Comparison of ENCODE assay signal across 1 cellular context in the genomic region with DNA sequence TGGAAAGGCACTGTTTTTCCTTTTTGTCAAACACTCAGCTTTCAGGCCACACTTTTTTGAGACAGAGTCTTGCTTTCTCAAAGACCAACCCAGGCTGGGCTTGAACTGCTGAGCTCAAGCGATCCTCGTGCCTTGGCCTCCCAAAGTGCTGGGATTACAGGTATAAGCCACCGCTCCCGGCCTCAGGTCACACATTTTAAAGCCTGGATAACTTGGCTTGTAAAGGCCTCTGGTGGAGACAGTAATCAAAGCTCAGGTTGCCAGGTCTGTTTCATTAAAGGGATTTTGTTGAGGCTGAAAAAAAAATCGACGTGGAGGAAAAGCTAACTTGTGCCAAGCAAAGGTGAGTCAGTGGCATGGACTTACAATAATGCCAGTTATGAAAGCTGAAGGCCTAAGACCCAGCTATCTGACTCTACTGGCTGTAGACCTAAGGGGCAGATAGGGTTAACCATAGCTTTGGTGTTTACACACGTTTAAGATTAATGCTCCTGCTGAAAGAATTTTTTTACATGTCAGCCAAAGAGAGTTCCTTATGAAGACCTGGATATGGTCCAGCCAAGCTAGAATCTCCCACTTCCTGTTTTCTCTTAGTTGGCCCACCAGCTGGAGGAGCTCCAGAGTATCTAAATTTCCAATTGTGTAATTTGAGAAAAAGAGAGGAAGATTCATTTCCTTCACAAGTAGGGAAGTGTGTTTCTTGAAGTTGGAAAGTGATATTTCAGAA.
TF ChIP-seq lines count a peak whose summit lies in the region.

No MANE protein-coding gene starts in this region.

TF ChIP-seq in HepG2, 621 proteins besides CTCF, POLR2A, EP300 and RAD21 (continued from another document and continues in another):
- TF ChIP-seq, protein P1, sequence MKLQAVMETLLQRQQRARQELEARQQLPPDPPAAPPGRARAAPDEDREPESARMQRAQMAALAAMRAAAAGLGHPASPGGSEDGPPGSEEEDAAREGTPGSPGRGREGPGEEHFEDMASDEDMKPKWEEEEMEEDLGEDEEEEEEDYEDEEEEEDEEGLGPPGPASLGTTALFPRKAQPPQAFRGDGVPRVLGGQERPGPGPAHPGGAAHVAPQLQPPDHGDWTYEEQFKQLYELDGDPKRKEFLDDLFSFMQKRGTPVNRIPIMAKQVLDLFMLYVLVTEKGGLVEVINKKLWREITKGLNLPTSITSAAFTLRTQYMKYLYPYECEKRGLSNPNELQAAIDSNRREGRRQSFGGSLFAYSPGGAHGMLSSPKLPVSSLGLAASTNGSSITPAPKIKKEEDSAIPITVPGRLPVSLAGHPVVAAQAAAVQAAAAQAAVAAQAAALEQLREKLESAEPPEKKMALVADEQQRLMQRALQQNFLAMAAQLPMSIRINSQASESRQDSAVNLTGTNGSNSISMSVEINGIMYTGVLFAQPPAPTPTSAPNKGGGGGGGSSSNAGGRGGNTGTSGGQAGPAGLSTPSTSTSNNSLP (IDR thresholded peaks at IDR 0.05; ENCODE audit: low read depth, low read length): no peak
- TF ChIP-seq ZNF556 (CRISPR knock-in tag; IDR thresholded peaks at IDR 0.05; ENCODE audit: borderline replicate concordance): no peak
- TF ChIP-seq, protein P2, sequence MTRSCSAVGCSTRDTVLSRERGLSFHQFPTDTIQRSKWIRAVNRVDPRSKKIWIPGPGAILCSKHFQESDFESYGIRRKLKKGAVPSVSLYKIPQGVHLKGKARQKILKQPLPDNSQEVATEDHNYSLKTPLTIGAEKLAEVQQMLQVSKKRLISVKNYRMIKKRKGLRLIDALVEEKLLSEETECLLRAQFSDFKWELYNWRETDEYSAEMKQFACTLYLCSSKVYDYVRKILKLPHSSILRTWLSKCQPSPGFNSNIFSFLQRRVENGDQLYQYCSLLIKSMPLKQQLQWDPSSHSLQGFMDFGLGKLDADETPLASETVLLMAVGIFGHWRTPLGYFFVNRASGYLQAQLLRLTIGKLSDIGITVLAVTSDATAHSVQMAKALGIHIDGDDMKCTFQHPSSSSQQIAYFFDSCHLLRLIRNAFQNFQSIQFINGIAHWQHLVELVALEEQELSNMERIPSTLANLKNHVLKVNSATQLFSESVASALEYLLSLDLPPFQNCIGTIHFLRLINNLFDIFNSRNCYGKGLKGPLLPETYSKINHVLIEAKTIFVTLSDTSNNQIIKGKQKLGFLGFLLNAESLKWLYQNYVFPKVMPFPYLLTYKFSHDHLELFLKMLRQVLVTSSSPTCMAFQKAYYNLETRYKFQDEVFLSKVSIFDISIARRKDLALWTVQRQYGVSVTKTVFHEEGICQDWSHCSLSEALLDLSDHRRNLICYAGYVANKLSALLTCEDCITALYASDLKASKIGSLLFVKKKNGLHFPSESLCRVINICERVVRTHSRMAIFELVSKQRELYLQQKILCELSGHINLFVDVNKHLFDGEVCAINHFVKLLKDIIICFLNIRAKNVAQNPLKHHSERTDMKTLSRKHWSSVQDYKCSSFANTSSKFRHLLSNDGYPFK (CRISPR knock-in tag; IDR thresholded peaks at IDR 0.05; ENCODE audit: borderline replicate concordance): no peak
- TF ChIP-seq ZNF343 (CRISPR knock-in tag; IDR thresholded peaks at IDR 0.05): no peak
- no peak for TF ChIP-seq ZBTB38 (CRISPR knock-in tag; IDR thresholded peaks at IDR 0.05)
- no peak for TF ChIP-seq SMAD1 (CRISPR knock-in tag; IDR thresholded peaks at IDR 0.05; ENCODE audit: borderline replicate concordance, low read depth)
- TF ChIP-seq SP5 (CRISPR knock-in tag; IDR thresholded peaks at IDR 0.05; ENCODE audit: borderline replicate concordance, low read depth): no peak
- TF ChIP-seq NFRKB (IDR thresholded peaks at IDR 0.05): no peak
- no peak for TF ChIP-seq ZNF431 (CRISPR knock-in tag; IDR thresholded peaks at IDR 0.05; ENCODE audit: borderline replicate concordance, low read depth)
- TF ChIP-seq SNAI1 (CRISPR knock-in tag; IDR thresholded peaks at IDR 0.05; ENCODE audit: borderline replicate concordance): no peak
- no peak for TF ChIP-seq HOXA9 (CRISPR knock-in tag; IDR thresholded peaks at IDR 0.05; ENCODE audit: borderline replicate concordance)
- no peak for TF ChIP-seq KLF16 (CRISPR knock-in tag; IDR thresholded peaks at IDR 0.05)
- TF ChIP-seq, protein P3, sequence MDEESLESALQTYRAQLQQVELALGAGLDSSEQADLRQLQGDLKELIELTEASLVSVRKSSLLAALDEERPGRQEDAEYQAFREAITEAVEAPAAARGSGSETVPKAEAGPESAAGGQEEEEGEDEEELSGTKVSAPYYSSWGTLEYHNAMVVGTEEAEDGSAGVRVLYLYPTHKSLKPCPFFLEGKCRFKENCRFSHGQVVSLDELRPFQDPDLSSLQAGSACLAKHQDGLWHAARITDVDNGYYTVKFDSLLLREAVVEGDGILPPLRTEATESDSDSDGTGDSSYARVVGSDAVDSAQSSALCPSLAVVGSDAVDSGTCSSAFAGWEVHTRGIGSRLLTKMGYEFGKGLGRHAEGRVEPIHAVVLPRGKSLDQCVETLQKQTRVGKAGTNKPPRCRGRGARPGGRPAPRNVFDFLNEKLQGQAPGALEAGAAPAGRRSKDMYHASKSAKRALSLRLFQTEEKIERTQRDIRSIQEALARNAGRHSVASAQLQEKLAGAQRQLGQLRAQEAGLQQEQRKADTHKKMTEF (CRISPR knock-in tag; IDR thresholded peaks at IDR 0.05): no peak
- no peak for TF ChIP-seq KMT2B (CRISPR knock-in tag; IDR thresholded peaks at IDR 0.05)
- no peak for TF ChIP-seq ZNF670 (CRISPR knock-in tag; IDR thresholded peaks at IDR 0.05; ENCODE audit: borderline replicate concordance)
- TF ChIP-seq, protein P4, sequence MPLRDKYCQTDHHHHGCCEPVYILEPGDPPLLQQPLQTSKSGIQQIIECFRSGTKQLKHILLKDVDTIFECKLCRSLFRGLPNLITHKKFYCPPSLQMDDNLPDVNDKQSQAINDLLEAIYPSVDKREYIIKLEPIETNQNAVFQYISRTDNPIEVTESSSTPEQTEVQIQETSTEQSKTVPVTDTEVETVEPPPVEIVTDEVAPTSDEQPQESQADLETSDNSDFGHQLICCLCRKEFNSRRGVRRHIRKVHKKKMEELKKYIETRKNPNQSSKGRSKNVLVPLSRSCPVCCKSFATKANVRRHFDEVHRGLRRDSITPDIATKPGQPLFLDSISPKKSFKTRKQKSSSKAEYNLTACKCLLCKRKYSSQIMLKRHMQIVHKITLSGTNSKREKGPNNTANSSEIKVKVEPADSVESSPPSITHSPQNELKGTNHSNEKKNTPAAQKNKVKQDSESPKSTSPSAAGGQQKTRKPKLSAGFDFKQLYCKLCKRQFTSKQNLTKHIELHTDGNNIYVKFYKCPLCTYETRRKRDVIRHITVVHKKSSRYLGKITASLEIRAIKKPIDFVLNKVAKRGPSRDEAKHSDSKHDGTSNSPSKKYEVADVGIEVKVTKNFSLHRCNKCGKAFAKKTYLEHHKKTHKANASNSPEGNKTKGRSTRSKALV (CRISPR knock-in tag; IDR thresholded peaks at IDR 0.05): 0 out of 2 replicates have a peak, but pooled peaks have one; percentile 16
- no peak for TF ChIP-seq ZNF766 (CRISPR knock-in tag; IDR thresholded peaks at IDR 0.05; ENCODE audit: borderline replicate concordance)
- TF ChIP-seq CEBPG (CRISPR knock-in tag; IDR thresholded peaks at IDR 0.05): no peak; the same call in 1 of the 2 replicates
- TF ChIP-seq, protein P5, sequence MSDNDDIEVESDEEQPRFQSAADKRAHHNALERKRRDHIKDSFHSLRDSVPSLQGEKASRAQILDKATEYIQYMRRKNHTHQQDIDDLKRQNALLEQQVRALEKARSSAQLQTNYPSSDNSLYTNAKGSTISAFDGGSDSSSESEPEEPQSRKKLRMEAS (IDR thresholded peaks at IDR 0.05): no peak
- TF ChIP-seq SMARCE1 (IDR thresholded peaks at IDR 0.05; ENCODE audit: borderline replicate concordance): no peak
- no peak for TF ChIP-seq KLF15 (CRISPR knock-in tag; IDR thresholded peaks at IDR 0.05; ENCODE audit: borderline replicate concordance)
- no peak for TF ChIP-seq ATF1 (CRISPR knock-in tag; IDR thresholded peaks at IDR 0.05)
- TF ChIP-seq, protein P6, sequence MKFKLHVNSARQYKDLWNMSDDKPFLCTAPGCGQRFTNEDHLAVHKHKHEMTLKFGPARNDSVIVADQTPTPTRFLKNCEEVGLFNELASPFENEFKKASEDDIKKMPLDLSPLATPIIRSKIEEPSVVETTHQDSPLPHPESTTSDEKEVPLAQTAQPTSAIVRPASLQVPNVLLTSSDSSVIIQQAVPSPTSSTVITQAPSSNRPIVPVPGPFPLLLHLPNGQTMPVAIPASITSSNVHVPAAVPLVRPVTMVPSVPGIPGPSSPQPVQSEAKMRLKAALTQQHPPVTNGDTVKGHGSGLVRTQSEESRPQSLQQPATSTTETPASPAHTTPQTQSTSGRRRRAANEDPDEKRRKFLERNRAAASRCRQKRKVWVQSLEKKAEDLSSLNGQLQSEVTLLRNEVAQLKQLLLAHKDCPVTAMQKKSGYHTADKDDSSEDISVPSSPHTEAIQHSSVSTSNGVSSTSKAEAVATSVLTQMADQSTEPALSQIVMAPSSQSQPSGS (CRISPR knock-in tag; IDR thresholded peaks at IDR 0.05): 0 out of 2 replicates have a peak, but pooled peaks have one; percentile 37
- TF ChIP-seq FOXK2 (IDR thresholded peaks at IDR 0.05): 0 out of 2 replicates have a peak, but pooled peaks have one; percentile 8
- peak; percentile 78 for TF ChIP-seq FOSL2 (CRISPR knock-in tag; IDR thresholded peaks at IDR 0.05)
- no peak; the same call in 1 of the 2 replicates for TF ChIP-seq ZSCAN30 (CRISPR knock-in tag; IDR thresholded peaks at IDR 0.05)
- TF ChIP-seq ZNF3 (CRISPR knock-in tag; IDR thresholded peaks at IDR 0.05): no peak
- no peak for TF ChIP-seq HDAC1 (CRISPR knock-in tag; IDR thresholded peaks at IDR 0.05)
- peak; percentile 36; the same call in 1 of the 2 replicates for TF ChIP-seq RXRB (CRISPR knock-in tag; IDR thresholded peaks at IDR 0.05; ENCODE audit: borderline replicate concordance)
- no peak for TF ChIP-seq MEF2D (CRISPR knock-in tag; IDR thresholded peaks at IDR 0.05)
- TF ChIP-seq ELF1 (CRISPR knock-in tag; IDR thresholded peaks at IDR 0.05): peak; percentile 92
- no peak for TF ChIP-seq SNRNP70 (IDR thresholded peaks at IDR 0.05; ENCODE audit: low read depth, low read length)
- no peak for TF ChIP-seq ZNF44 (CRISPR knock-in tag; IDR thresholded peaks at IDR 0.05)
- no peak for TF ChIP-seq RNF2 (conservative IDR thresholded peaks at IDR 0.05; ENCODE audit: low read depth)
- TF ChIP-seq, protein P7, sequence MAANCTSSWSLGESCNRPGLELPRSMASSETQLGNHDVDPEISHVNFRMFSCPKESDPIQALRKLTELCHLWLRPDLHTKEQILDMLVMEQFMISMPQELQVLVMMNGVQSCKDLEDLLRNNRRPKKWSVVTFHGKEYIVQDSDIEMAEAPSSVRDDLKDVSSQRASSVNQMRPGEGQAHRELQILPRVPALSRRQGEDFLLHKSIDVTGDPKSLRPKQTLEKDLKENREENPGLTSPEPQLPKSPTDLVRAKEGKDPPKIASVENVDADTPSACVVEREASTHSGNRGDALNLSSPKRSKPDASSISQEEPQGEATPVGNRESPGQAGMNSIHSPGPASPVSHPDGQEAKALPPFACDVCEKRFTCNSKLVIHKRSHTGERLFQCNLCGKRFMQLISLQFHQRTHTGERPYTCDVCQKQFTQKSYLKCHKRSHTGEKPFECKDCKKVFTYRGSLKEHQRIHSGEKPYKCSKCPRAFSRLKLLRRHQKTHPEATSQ (CRISPR knock-in tag; IDR thresholded peaks at IDR 0.05; ENCODE audit: borderline replicate concordance): no peak
- no peak for TF ChIP-seq ZNF430 (CRISPR knock-in tag; IDR thresholded peaks at IDR 0.05)
- TF ChIP-seq ZNF572 (CRISPR knock-in tag; IDR thresholded peaks at IDR 0.05): no peak
- no peak for TF ChIP-seq ARHGAP35 (CRISPR knock-in tag; IDR thresholded peaks at IDR 0.05; ENCODE audit: borderline replicate concordance)
- TF ChIP-seq TBL1XR1 (IDR thresholded peaks at IDR 0.05; ENCODE audit: borderline replicate concordance, low read length, partially characterized antibody): no peak
- TF ChIP-seq, protein P8, sequence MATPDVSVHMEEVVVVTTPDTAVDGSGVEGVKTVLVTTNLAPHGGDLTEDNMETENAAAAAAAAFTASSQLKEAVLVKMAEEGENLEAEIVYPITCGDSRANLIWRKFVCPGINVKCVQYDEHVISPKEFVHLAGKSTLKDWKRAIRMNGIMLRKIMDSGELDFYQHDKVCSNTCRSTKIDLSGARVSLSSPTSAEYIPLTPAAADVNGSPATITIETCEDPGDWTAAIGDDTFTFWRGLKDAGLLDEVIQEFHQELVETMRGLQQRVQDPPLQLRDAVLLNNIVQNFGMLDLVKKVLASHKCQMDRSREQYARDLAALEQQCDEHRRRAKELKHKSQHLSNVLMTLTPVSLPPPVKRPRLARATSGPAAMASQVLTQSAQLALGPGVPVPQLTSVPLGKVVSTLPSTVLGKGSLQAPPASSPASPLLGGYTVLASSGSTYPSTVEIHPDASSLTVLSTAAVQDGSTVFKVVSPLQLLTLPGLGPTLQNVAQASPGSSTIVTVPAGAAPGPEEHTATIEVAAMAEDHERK (CRISPR knock-in tag; IDR thresholded peaks at IDR 0.05; ENCODE audit: low read depth): 0 out of 2 replicates have a peak, but pooled peaks have one; percentile 7
- TF ChIP-seq ZNF354B (CRISPR knock-in tag; IDR thresholded peaks at IDR 0.05): no peak
- no peak for TF ChIP-seq SAFB2 (CRISPR knock-in tag; IDR thresholded peaks at IDR 0.05; ENCODE audit: borderline replicate concordance, low read depth)
- no peak for TF ChIP-seq U2AF1 (optimal IDR thresholded peaks at IDR 0.05; ENCODE audit: low read depth, low read length)
- TF ChIP-seq SAP130 (CRISPR knock-in tag; IDR thresholded peaks at IDR 0.05; ENCODE audit: low read depth): peak; percentile 78
- TF ChIP-seq ZNF367 (CRISPR knock-in tag; IDR thresholded peaks at IDR 0.05; ENCODE audit: borderline replicate concordance): no peak
- TF ChIP-seq, protein P9, sequence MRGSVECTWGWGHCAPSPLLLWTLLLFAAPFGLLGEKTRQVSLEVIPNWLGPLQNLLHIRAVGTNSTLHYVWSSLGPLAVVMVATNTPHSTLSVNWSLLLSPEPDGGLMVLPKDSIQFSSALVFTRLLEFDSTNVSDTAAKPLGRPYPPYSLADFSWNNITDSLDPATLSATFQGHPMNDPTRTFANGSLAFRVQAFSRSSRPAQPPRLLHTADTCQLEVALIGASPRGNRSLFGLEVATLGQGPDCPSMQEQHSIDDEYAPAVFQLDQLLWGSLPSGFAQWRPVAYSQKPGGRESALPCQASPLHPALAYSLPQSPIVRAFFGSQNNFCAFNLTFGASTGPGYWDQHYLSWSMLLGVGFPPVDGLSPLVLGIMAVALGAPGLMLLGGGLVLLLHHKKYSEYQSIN (CRISPR knock-in tag; IDR thresholded peaks at IDR 0.05; ENCODE audit: borderline replicate concordance): no peak
